18 cellular contexts compared by ENCODE assay signal in the genomic region with DNA sequence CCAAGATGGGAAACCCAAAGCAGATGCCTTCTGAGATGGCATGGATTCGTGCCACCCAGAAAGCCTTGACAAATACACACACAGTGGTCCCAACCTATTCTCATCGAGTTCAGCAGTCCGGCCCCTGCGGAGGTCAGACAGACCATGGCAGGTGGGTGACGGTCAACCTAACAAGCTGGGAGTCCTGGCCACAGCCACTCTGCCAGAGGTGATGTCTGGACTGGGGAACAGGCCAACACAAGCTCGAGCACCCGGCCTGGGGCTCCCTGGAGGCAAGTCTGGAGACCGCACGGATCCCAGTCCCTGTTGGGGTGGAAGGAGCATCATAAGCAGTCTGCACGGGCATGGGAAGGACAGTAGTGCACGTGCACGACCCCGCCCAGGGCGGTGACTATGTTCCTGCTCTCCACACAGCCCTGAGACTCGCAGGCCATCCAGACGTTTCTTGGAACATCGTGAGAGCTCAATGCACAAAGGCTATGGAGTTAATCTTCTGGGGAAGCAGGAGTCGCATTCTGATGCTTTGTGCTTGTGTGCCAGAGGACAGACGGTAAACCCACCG. TPM values are rescaled to one million over a fixed set of nuclear protein-coding genes. Genes with fewer than 3 reads are reported as not detected.
DNase-seq lines count a peak whose midpoint lies in the region; ATAC-seq and TF ChIP-seq lines count a peak whose summit lies in the region.
"Had no signal": no experiment of that assay in that cellular context is flagged by ENCODE, and none has a peak within 500 bp of the region (broad histone marks: within the 10 kb centered on the region; RNA-seq: fewer than 3 reads in every experiment).

No MANE protein-coding gene starts in this region.

- H3K9me3 Mint-ChIP-seq in brain (peaks cover 0 to 32% (median 18%) of the 10 kb centered on the region in 5 experiments), nephron (peaks cover 3% of the 10 kb centered on the region)

- H3K4me1 Mint-ChIP-seq in brain (peaks cover 59% of the 10 kb centered on the region), nephron (peaks cover 72% of the 10 kb centered on the region)

- H3K4me3 Mint-ChIP-seq in brain (no peak overlapping the region), nephron (no peak overlapping the region)

- no peak for DNase-seq in heart right ventricle
- DNase-seq in cardiac septum (ENCODE audit: low spot score), result no peak
- DNase-seq in upper lobe of right lung, result no peak
- no peak for DNase-seq in NCI-H2029 (lab: John Stamatoyannopoulos, UW)
- no peak for DNase-seq in GM03348 (ENCODE audit: low spot score)
- DNase-seq: 8988T; GDM1; MG63; NCI-H1417; NCI-H1694 treated with DMSO at 0.1 percent for 48 hours; NCI-H748 treated with DMSO at 0.1 percent for 48 hours; NK-92 treated with Interleukin-12 subunit alpha and Interleukin-12 subunit beta, amount 100 ng/mL, for 24 hours had no signal

- no peaks in the 10 kb centered on the region for H3K27me3 Mint-ChIP-seq in brain
- H3K27me3 Mint-ChIP-seq in nephron (ENCODE audit: low read depth), result peaks cover 3% of the 10 kb centered on the region

- ATAC-seq in heart right ventricle, result no peak
- no peak for ATAC-seq in upper lobe of right lung
- no peak for ATAC-seq in HG03457 (IDR thresholded peaks at IDR 0.05; ENCODE audit: unreplicated experiment)
- ATAC-seq: SK-N-SH treated with all-trans-retinoic acid at 6 μM for 48 hours had no signal

- H3K27ac Mint-ChIP-seq in brain (peak overlapping the region in 3 of 5 experiments; percentile 30 to 61 (median 38)), nephron (peak overlapping the region; percentile 96 to 97 (median 97))

- H3K36me3 ChIP-seq in heart right ventricle (no peaks in the 10 kb centered on the region), upper lobe of right lung (no peaks in the 10 kb centered on the region)
- H3K36me3 ChIP-seq: MG63 had no signal

- H3K9me3 ChIP-seq in heart right ventricle, result no peaks in the 10 kb centered on the region
- H3K9me3 ChIP-seq in upper lobe of right lung, result no peaks in the 10 kb centered on the region
- H3K9me3 ChIP-seq: MG63 had no signal

- H3K4me1 ChIP-seq in heart right ventricle, result peaks cover 29 to 54% (median 48%) of the 10 kb centered on the region in 9 donors
- peaks cover 36% of the 10 kb centered on the region for H3K4me1 ChIP-seq in upper lobe of right lung

- H3K36me3 Mint-ChIP-seq in brain (no peaks in the 10 kb centered on the region), nephron (ENCODE audit: low read depth) (no peaks in the 10 kb centered on the region)
- H3K36me3 Mint-ChIP-seq: CD14-positive monocyte had no signal

- WGBS in heart right ventricle, 2 donors, result 84 to 88% methylated on average over 20 of the region's 20 CpGs

- intact Hi-C loops in heart right ventricle (cut with DNase I) (no loop called here), cardiac septum (cut with DNase I) (no loop called here), upper lobe of right lung (cut with DNase I) (no loop called here)

- TF ChIP-seq CTCF in heart right ventricle (IDR thresholded peaks at IDR 0.05), result no peak
- TF ChIP-seq CTCF in brain (conservative IDR thresholded peaks at IDR 0.05), result no peak
- no peak for TF ChIP-seq CTCF in nephron (IDR thresholded peaks at IDR 0.05; ENCODE audit: unreplicated experiment in 3 of 3)
- TF ChIP-seq CTCF in upper lobe of right lung (IDR thresholded peaks at IDR 0.05), result no peak

- no peak overlapping the region for H3K4me3 ChIP-seq in heart right ventricle
- no peak overlapping the region for H3K4me3 ChIP-seq in upper lobe of right lung
- H3K4me3 ChIP-seq: MG63 had no signal

- peaks cover 0 to 8% (median 0%) of the 10 kb centered on the region in 7 donors for H3K27me3 ChIP-seq in heart right ventricle
- H3K27me3 ChIP-seq in upper lobe of right lung, result no peaks in the 10 kb centered on the region
- H3K27me3 ChIP-seq: MG63 had no signal

- H3K27ac ChIP-seq in heart right ventricle (peak overlapping the region in 7 of 10 donors; percentile 7 to 77 (median 52)), upper lobe of right lung (peak overlapping the region; percentile 9)
- H3K27ac ChIP-seq: RWPE1 had no signal

RNA-seq across cellular contexts. Expression of gene NOTCH1, which starts 45.4 kb away (rescaled TPM):
- total RNA-seq in heart right ventricle, result 10 to 100 TPM; 12.0 to 27.0 (median 21.8) TPM
- polyA plus RNA-seq in heart right ventricle, result 10 to 100 TPM in 1 of 2 donors, 1 to 10 TPM in 1; 7.3 to 14.5 TPM
- 29.7 TPM for total RNA-seq in cardiac septum
- 12.3 TPM for polyA plus RNA-seq in brain (ENCODE audit: insufficient read depth, low read depth, low replicate concordance)
- total RNA-seq in upper lobe of right lung, result 114 TPM
